ENCODE assay signal across 25 cellular contexts in genomic region chr18:52907522-52907921, GRCh38.
"Had no signal": no experiment of that assay in that cellular context is flagged by ENCODE, and none has a peak within 500 bp of the region (broad histone marks: within the 10 kb centered on the region; RNA-seq: fewer than 3 reads in every experiment).

No MANE protein-coding gene starts in this region.

- H3K4me1 ChIP-seq: heart left ventricle, lower lobe of right lung, parathyroid adenoma, right lobe of liver had no signal

- H3K27me3 Mint-ChIP-seq: stimulated activated naive B cell treated with anti-CD40 and anti-IgM and Interleukin-4, amounts not matched to agents 10 μg/mL and 1 μg/mL and 100 μg/mL, for 72 hours had no signal

- ATAC-seq: activated CD8-positive, alpha-beta T cell treated with anti-CD3 and anti-CD28 coated beads, Interleukin-2, amount 10 ng/mL, durations not matched to agents 7 days and 5 days; heart left ventricle; mucosa of descending colon; right lobe of liver; stimulated activated naive B cell treated with anti-CD40 and anti-IgM and Interleukin-4, amounts not matched to agents 10 μg/mL and 1 μg/mL and 100 μg/mL, for 72 hours had no signal

- H3K4me2 ChIP-seq: smooth muscle cell had no signal

- H3K79me2 ChIP-seq: parathyroid adenoma had no signal

- H3K36me3 ChIP-seq: heart left ventricle, lower lobe of right lung, right lobe of liver, thoracic aorta, WERI-Rb-1 had no signal

- H3K4me3 ChIP-seq: heart left ventricle, lower lobe of right lung, mucosa of descending colon, right lobe of liver, smooth muscle cell, thoracic aorta had no signal

- H3K27me3 ChIP-seq: heart left ventricle, right lobe of liver had no signal

- DNase-seq: activated CD4-positive, alpha-beta T cell treated with anti-CD3 and anti-CD28 coated beads for 1 hour; activated CD4-positive, alpha-beta T cell treated with anti-CD3 and anti-CD28 coated beads, Interleukin-2, amount 50 U/mL, for 1 hour; activated CD8-positive, alpha-beta T cell treated with anti-CD3 and anti-CD28 coated beads, Interleukin-2, amount 10 ng/mL, durations not matched to agents 7 days and 5 days; activated gamma-delta T cell; activated naive CD4-positive, alpha-beta T cell treated with anti-CD3 and anti-CD28 coated beads, Interleukin-2, amount 50 U/mL, for 16 hours; aorta; dermis blood vessel endothelial cell; effector CD8-positive, alpha-beta T cell; kidney; lower lobe of right lung; mesendoderm; mucosa of descending colon; right lobe of liver; stimulated activated CD4-positive, alpha-beta T cell treated with anti-CD3 and anti-CD28 coated beads, Interleukin-15, amount 100 ng/mL, for 24 hours; stimulated activated CD4-positive, alpha-beta T cell treated with anti-CD3 and anti-CD28 coated beads, Interleukin-2, amount 100 ng/mL, for 48 hours; stimulated activated CD8-positive, alpha-beta memory T cell treated with anti-CD3 and anti-CD28 coated beads, Interleukin-4, amount 100 ng/mL, for 48 hours; stimulated activated naive B cell treated with anti-CD40 and anti-IgM and Interleukin-4, amounts not matched to agents 10 μg/mL and 1 μg/mL and 100 μg/mL, for 72 hours; T-helper 1 cell; WERI-Rb-1 had no signal

- H3K27ac ChIP-seq: heart left ventricle, lower lobe of right lung, parathyroid adenoma, right lobe of liver, thoracic aorta, WERI-Rb-1 had no signal

- H3K9me3 Mint-ChIP-seq: activated T-helper 1 cell treated with anti-CD3 and anti-CD28 coated beads, Interleukin-12 subunit alpha, Interleukin-12 subunit beta, Interleukin-2, Interleukin-4 antibody, amounts not matched to agents 30 ng/mL and 10 ng/mL and 1 ng/mL, durations not matched to agents 14 hours and 24 hours and 36 hours; brain had no signal

- H3K4me3 Mint-ChIP-seq: activated CD8-positive, alpha-beta T cell treated with anti-CD3 and anti-CD28 coated beads, Interleukin-2, amount 10 ng/mL, durations not matched to agents 7 days and 5 days; activated T-helper 1 cell treated with anti-CD3 and anti-CD28 coated beads, Interleukin-12 subunit alpha, Interleukin-12 subunit beta, Interleukin-2, Interleukin-4 antibody, amounts not matched to agents 30 ng/mL and 10 ng/mL and 1 ng/mL, durations not matched to agents 14 hours and 24 hours and 36 hours; brain; stimulated activated naive B cell treated with anti-CD40 and anti-IgM and Interleukin-4, amounts not matched to agents 10 μg/mL and 1 μg/mL and 100 μg/mL, for 72 hours had no signal

- H3K9ac ChIP-seq: parathyroid adenoma had no signal

- H3K4me1 Mint-ChIP-seq: brain; stimulated activated naive B cell treated with anti-CD40 and anti-IgM and Interleukin-4, amounts not matched to agents 10 μg/mL and 1 μg/mL and 100 μg/mL, for 72 hours had no signal

- H3K9me3 ChIP-seq: heart left ventricle, lower lobe of right lung, mucosa of descending colon, right lobe of liver, thoracic aorta had no signal

- H2AFZ ChIP-seq: parathyroid adenoma had no signal

- H3K36me3 Mint-ChIP-seq: stimulated activated naive B cell treated with anti-CD40 and anti-IgM and Interleukin-4, amounts not matched to agents 10 μg/mL and 1 μg/mL and 100 μg/mL, for 72 hours had no signal

- H3K27ac Mint-ChIP-seq: activated CD8-positive, alpha-beta T cell treated with anti-CD3 and anti-CD28 coated beads, Interleukin-2, amount 10 ng/mL, durations not matched to agents 7 days and 5 days; activated T-helper 1 cell treated with anti-CD3 and anti-CD28 coated beads, Interleukin-12 subunit alpha, Interleukin-12 subunit beta, Interleukin-2, Interleukin-4 antibody, amounts not matched to agents 30 ng/mL and 10 ng/mL and 1 ng/mL, durations not matched to agents 14 hours and 24 hours and 36 hours; stimulated activated naive B cell treated with anti-CD40 and anti-IgM and Interleukin-4, amounts not matched to agents 10 μg/mL and 1 μg/mL and 100 μg/mL, for 72 hours had no signal
